ENCODE assay signal across 10 cellular contexts in the genomic region with DNA sequence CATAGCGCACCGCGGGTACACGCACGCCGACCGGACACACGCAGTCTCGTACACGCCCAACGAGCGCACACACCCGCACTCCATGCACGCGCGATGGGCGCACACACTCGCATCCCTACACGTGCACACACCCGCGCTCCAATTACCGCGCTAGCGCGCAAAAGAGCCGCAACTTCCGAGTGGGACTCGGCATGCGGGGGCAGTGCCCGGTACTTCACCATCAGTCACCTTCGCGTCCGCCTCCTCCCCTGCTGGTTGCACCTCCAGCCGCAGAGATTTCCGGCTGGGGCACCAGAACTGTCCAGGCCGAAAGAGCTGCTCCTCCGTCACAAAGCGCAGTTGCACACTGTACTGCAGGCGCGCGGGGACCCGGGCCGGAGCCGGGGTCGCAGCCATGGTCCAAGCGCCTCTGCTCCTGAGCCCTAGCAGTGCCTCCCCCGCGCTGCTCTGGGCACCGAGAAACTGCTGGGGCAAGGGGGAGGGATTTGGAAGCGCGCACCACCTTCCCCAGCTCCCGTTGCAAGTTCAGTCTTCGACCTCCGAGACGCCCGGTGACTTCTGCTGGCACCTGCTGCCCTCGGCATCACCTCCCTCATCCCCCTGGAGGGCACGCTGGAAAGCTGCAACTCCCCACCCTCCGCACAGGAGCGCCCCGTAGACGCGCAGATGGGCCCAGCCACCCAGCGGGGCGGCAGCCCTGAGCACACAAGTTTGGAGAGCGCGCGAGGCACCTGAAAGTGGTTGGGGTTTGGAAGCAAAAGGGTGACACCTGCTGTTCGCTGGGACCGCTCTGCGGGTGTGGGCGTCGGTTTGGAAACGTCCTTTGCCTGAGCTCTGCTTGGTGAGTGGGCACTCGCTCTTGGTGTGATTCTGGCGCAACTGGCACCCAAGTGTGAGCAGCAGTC.
A peak's percentile ranks its signal among the peaks of the same experiment; 100 is the strongest.
DNase-seq lines count a peak whose midpoint lies in the region; ATAC-seq and TF ChIP-seq lines count a peak whose summit lies in the region.
"Had no signal": no experiment of that assay in that cellular context is flagged by ENCODE, and none has a peak within 500 bp of the region (broad histone marks: within the 10 kb centered on the region; RNA-seq: fewer than 3 reads in every experiment).

No MANE protein-coding gene starts in this region.

- H3K9ac ChIP-seq in HUES64 (ENCODE audit: low read depth, low read length) (no peak overlapping the region), PC-3 (ENCODE audit: low read length) (no peak overlapping the region)

- peak overlapping the region in 1 of 8 donors; percentile 30 for H3K27ac Mint-ChIP-seq in CD8-positive, alpha-beta memory T cell
- H3K27ac Mint-ChIP-seq: dendritic cell treated with granulocyte-macrophage colony-stimulating factor and Interleukin-4, amounts not matched to agents 40 ng/mL and 50 ng/mL, for 4 days had no signal

- peak overlapping the region; percentile 31; the same call in 1 of the 2 replicates for H3K4me2 ChIP-seq in PC-3 (ENCODE audit: low read length)

- peaks cover 15 to 49% of the 10 kb centered on the region in 2 donors for H3K27me3 Mint-ChIP-seq in CD8-positive, alpha-beta memory T cell

- H3K9me3 ChIP-seq in HUES64 (ENCODE audit: insufficient read depth, low read depth, low read length) (no peaks in the 10 kb centered on the region), PC-3 (ENCODE audit: low read length) (no peaks in the 10 kb centered on the region), right lobe of liver (no peaks in the 10 kb centered on the region)
- H3K9me3 ChIP-seq in CD8-positive, alpha-beta memory T cell (ENCODE audit: low read length), result no peaks in the 10 kb centered on the region
- H3K9me3 ChIP-seq: Caco-2 had no signal

- no peaks in the 10 kb centered on the region for H3K36me3 Mint-ChIP-seq in CD8-positive, alpha-beta memory T cell

- no peaks in the 10 kb centered on the region for H4K20me1 ChIP-seq in PC-3 (ENCODE audit: low read length)

- POLR2A ChIA-PET in PC-3 (lab: Charles Lee; ENCODE audit: unreplicated experiment), result no interaction called here
- POLR2A ChIA-PET in CD8-positive, alpha-beta memory T cell (lab: Charles Lee), result no interaction called here

- CTCF ChIA-PET in PC-3 (lab: Charles Lee), result interaction anchor here (1.3 kb wide), 1 partner anchor 324 kb away, joined by 3 read pairs; no protein-coding TSS in a partner anchor
- CTCF ChIA-PET in CD8-positive, alpha-beta memory T cell (lab: Charles Lee), result no interaction called here

- H3K27me3 ChIP-seq in HUES64 (ENCODE audit: insufficient read depth, low read length) (peaks cover 35% of the 10 kb centered on the region), PC-3 (ENCODE audit: low read length) (peaks cover 68% of the 10 kb centered on the region), right lobe of liver (no peaks in the 10 kb centered on the region)
- H3K27me3 ChIP-seq in CD8-positive, alpha-beta memory T cell (ENCODE audit: insufficient read depth, low read length, poor library complexity, severe bottlenecking), result no peaks in the 10 kb centered on the region

- no peak for DNase-seq in Right ventricle myocardium superior
- DNase-seq in cardiac septum (ENCODE audit: low spot score), result no peak
- peak; percentile 48 for DNase-seq in PC-3
- peak in 51 of 61 donors; percentile 8 to 88 (median 44) for DNase-seq in caudate nucleus (lab: John Stamatoyannopoulos, UW)
- DNase-seq in right lobe of liver, result peak; percentile 42 to 75 (median 61)
- DNase-seq in stimulated activated naive CD8-positive, alpha-beta T cell treated with anti-CD3 and anti-CD28 coated beads, Interleukin-15, Interleukin-2, amounts not matched to agents 100 U/mL and 50 U/mL, for 24 hours, result peak; percentile 45
- no peak for DNase-seq in CD8-positive, alpha-beta memory T cell

- H3K4me3 ChIP-seq in HUES64 (ENCODE audit: low read length) (peak overlapping the region; percentile 52), PC-3 (ENCODE audit: low read length) (no peak overlapping the region), right lobe of liver (no peak overlapping the region)
- no peak overlapping the region for H3K4me3 ChIP-seq in CD8-positive, alpha-beta memory T cell (ENCODE audit: low read length)

- peak overlapping the region in 2 of 7 donors; percentile 48 to 74 for H3K4me3 Mint-ChIP-seq in CD8-positive, alpha-beta memory T cell
- H3K4me3 Mint-ChIP-seq: dendritic cell treated with granulocyte-macrophage colony-stimulating factor and Interleukin-4, amounts not matched to agents 40 ng/mL and 50 ng/mL, for 4 days had no signal

- H2AFZ ChIP-seq in PC-3 (ENCODE audit: low read length), result no peak overlapping the region

- H3K27ac ChIP-seq in HUES64 (ENCODE audit: low read depth, low read length), result no peak overlapping the region
- H3K27ac ChIP-seq in PC-3 (ENCODE audit: low read length), result no peak overlapping the region
- no peak overlapping the region for H3K27ac ChIP-seq in caudate nucleus (ENCODE audit: low read depth, low read length)
- no peak overlapping the region for H3K27ac ChIP-seq in right lobe of liver
- H3K27ac ChIP-seq in CD8-positive, alpha-beta memory T cell (ENCODE audit: low read depth, low read length), result no peak overlapping the region

- TF ChIP-seq CTCF in PC-3 (conservative IDR thresholded peaks at IDR 0.05; ENCODE audit: low read depth, low read length) (peak; percentile 43), right lobe of liver (IDR thresholded peaks at IDR 0.05) (peak in 3 of 4 donors; percentile 5 to 59 (median 44))

- H3K4me1 ChIP-seq in HUES64 (ENCODE audit: insufficient read depth, low read length) (peaks cover 10% of the 10 kb centered on the region; the same call in 1 of the 2 replicates), PC-3 (ENCODE audit: insufficient read depth, low read length) (no peaks in the 10 kb centered on the region), right lobe of liver (peaks cover 0 to 14% (median 0%) of the 10 kb centered on the region in 4 donors)
- H3K4me1 ChIP-seq in CD8-positive, alpha-beta memory T cell (ENCODE audit: insufficient read depth, low read length), result no peaks in the 10 kb centered on the region
- H3K4me1 ChIP-seq: Caco-2 had no signal

- no peaks in the 10 kb centered on the region for H3F3A ChIP-seq in PC-3 (ENCODE audit: low read length, unreplicated experiment)

- H3K9me2 ChIP-seq in PC-3 (replicated peaks; ENCODE audit: low read length), result no peaks in the 10 kb centered on the region

- intact Hi-C loops in Right ventricle myocardium superior (cut with DNase I) (no loop called here), cardiac septum (cut with DNase I) (no loop called here), PC-3 (cut with micrococcal nuclease) (loop anchor here (5.0 kb wide), 2 partner anchors 309 to 324 kb away; no protein-coding TSS in a partner anchor), right lobe of liver (cut with DNase I) (loop anchor here in 1 of 2 donors (10.0 kb wide), 1 partner anchor 306 kb away; no protein-coding TSS in a partner anchor)

- 47% methylated on average over 76 of the region's 76 CpGs for WGBS in HUES64
- 6% methylated on average over 11 of the region's 76 CpGs for WGBS in right lobe of liver (ENCODE audit: insufficient coverage, low coverage, low lambda C conversion rate, missing lambda C conversion rate)

- ATAC-seq in Right ventricle myocardium superior (ENCODE audit: poor library complexity), result peak; percentile 49
- ATAC-seq in PC-3, result peak; percentile 56; the same call in 1 of the 2 replicates
- peak; percentile 51 to 82 (median 80) for ATAC-seq in right lobe of liver
- peak; percentile 53 for ATAC-seq in stimulated activated naive CD8-positive, alpha-beta T cell treated with anti-CD3 and anti-CD28 coated beads, Interleukin-15, Interleukin-2, amounts not matched to agents 100 U/mL and 50 U/mL, for 24 hours

- H3K9me3 Mint-ChIP-seq in CD8-positive, alpha-beta memory T cell, result no peaks in the 10 kb centered on the region
- H3K9me3 Mint-ChIP-seq: dendritic cell treated with granulocyte-macrophage colony-stimulating factor and Interleukin-4, amounts not matched to agents 40 ng/mL and 50 ng/mL, for 4 days had no signal

- no peaks in the 10 kb centered on the region for H3K79me2 ChIP-seq in PC-3 (ENCODE audit: low read length)

- peaks cover 0 to 5% (median 3%) of the 10 kb centered on the region in 3 donors for H3K4me1 Mint-ChIP-seq in CD8-positive, alpha-beta memory T cell

- no peak for TF ChIP-seq POLR2A in right lobe of liver (IDR thresholded peaks at IDR 0.05)

- no TSS peak for BruUV-seq in PC-3 (replicated peaks; lab: Mats Ljungman, UMichigan)

- H3K36me3 ChIP-seq in HUES64 (ENCODE audit: insufficient read depth, low read length) (no peaks in the 10 kb centered on the region), PC-3 (ENCODE audit: low read depth, low read length) (no peaks in the 10 kb centered on the region), right lobe of liver (no peaks in the 10 kb centered on the region)
- no peaks in the 10 kb centered on the region for H3K36me3 ChIP-seq in CD8-positive, alpha-beta memory T cell (ENCODE audit: insufficient read depth, low read length)

Comparison
In these comparisons a context has a peak if more than half of its experiments do, and no peak if none do; other contexts are left out.
1. DNase-seq: peak in PC-3 (single experiment), caudate nucleus (51 of 61), right lobe of liver (3 of 3) and stimulated activated naive CD8-positive, alpha-beta T cell treated with anti-CD3 and anti-CD28 coated beads, Interleukin-15, Interleukin-2, amounts not matched to agents 100 U/mL and 50 U/mL, for 24 hours (single experiment); none in Right ventricle myocardium superior (single experiment), cardiac septum (single experiment) and CD8-positive, alpha-beta memory T cell (0 of 5).
2. Peak in every context shown above with its lines, with median percentiles within 50 percentile points of each other: ATAC-seq.